In the genomic region with DNA sequence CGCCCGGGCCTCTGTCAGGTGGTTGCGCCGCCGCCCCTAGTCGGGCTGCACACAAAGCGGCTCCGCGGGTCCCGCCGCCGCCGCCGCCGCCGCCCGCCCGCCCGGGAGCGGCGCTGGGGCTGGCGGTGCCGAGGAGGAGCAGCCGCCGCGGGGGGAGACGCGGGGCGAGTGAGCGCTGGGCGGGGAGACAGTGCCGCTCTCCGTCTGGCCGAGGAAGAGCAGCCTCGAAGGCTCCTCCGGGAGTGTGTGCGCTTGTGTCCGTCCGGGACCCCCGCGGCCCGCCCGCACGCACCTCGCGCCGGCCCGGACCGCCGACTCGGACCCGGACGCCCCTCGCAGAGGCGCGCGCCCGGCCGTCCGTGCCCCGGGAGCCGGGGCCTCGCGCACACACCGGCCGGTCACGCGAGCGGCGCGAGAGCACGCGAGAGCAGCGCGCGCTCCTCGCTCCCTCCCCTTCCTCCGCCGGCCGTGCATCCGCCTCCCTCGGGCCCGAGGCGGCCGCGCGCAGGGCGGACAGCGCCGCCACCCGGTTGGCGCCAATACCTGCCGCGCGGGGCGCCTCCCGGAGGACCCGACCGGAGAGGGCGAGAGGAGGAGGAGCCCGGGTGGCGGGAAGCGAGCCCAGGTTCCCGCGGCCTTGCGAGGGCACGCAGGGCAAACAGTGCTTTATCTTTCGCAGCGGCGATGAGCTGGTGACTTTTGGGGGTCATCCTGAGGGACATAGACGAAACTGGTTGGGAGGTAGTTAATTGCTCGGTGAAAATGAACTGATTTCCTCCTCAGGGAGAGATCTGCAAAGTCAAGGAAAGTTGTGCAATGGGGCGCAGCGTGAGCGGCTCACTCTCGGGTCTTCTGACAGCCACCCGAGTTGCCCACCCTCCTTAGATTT, we compare ENCODE assay signal across 1 cellular context.
TF ChIP-seq lines count a peak whose summit lies in the region.

A gene with protein sequence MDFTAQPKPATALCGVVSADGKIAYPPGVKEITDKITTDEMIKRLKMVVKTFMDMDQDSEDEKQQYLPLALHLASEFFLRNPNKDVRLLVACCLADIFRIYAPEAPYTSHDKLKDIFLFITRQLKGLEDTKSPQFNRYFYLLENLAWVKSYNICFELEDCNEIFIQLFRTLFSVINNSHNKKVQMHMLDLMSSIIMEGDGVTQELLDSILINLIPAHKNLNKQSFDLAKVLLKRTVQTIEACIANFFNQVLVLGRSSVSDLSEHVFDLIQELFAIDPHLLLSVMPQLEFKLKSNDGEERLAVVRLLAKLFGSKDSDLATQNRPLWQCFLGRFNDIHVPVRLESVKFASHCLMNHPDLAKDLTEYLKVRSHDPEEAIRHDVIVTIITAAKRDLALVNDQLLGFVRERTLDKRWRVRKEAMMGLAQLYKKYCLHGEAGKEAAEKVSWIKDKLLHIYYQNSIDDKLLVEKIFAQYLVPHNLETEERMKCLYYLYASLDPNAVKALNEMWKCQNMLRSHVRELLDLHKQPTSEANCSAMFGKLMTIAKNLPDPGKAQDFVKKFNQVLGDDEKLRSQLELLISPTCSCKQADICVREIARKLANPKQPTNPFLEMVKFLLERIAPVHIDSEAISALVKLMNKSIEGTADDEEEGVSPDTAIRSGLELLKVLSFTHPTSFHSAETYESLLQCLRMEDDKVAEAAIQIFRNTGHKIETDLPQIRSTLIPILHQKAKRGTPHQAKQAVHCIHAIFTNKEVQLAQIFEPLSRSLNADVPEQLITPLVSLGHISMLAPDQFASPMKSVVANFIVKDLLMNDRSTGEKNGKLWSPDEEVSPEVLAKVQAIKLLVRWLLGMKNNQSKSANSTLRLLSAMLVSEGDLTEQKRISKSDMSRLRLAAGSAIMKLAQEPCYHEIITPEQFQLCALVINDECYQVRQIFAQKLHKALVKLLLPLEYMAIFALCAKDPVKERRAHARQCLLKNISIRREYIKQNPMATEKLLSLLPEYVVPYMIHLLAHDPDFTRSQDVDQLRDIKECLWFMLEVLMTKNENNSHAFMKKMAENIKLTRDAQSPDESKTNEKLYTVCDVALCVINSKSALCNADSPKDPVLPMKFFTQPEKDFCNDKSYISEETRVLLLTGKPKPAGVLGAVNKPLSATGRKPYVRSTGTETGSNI (N-terminal part only) (minus strand): TSS at position 423 of the 889 bp plus-strand sequence. CDS start 1,334 bp downstream, outside the sequence.

TF ChIP-seq in HEK293, 187 proteins besides CTCF, POLR2A, EP300 and RAD21 (continued from another document and continues in another):
- TF ChIP-seq ZBTB8A (tag by site-specific recombination; IDR thresholded peaks at IDR 0.05) (peak; percentile 87), ZNF133 (tag by site-specific recombination; IDR thresholded peaks at IDR 0.05) (no peak), RBAK (tag by site-specific recombination; IDR thresholded peaks at IDR 0.05) (no peak), SCRT1 (tag by site-specific recombination; IDR thresholded peaks at IDR 0.05; ENCODE audit: borderline replicate concordance) (no peak), SP7 (tag by site-specific recombination; IDR thresholded peaks at IDR 0.05) (peak; percentile 64), ZNF112 (tag by site-specific recombination; IDR thresholded peaks at IDR 0.05) (no peak), ZFP3 (tag by site-specific recombination; IDR thresholded peaks at IDR 0.05; ENCODE audit: low read depth) (no peak), ZBTB1 (tag by site-specific recombination; IDR thresholded peaks at IDR 0.05) (no peak), ZNF426 (tag by site-specific recombination; IDR thresholded peaks at IDR 0.05) (no peak), ZNF664 (tag by site-specific recombination; IDR thresholded peaks at IDR 0.05) (no peak), TCF7L2 (IDR thresholded peaks at IDR 0.05; ENCODE audit: borderline replicate concordance, low read depth, low read length) (no peak), ZNF24 (tag by site-specific recombination; IDR thresholded peaks at IDR 0.05) (no peak), ZNF658 (tag by site-specific recombination; IDR thresholded peaks at IDR 0.05) (no peak), MZF1 (tag by site-specific recombination; IDR thresholded peaks at IDR 0.05; ENCODE audit: borderline replicate concordance) (no peak), ZNF544 (tag by site-specific recombination; IDR thresholded peaks at IDR 0.05) (no peak), KLF1 (tag by site-specific recombination; IDR thresholded peaks at IDR 0.05) (no peak), ZNF555 (tag by site-specific recombination; conservative IDR thresholded peaks at IDR 0.05) (no peak), IKZF3 (tag by site-specific recombination; IDR thresholded peaks at IDR 0.05) (no peak), ZNF660 (tag by site-specific recombination; IDR thresholded peaks at IDR 0.05) (peak; percentile 68; the same call in 1 of the 2 replicates), GFI1B (tag by site-specific recombination; IDR thresholded peaks at IDR 0.05) (0 out of 2 replicates have a peak, but pooled peaks have one; percentile 6), ZNF677 (tag by site-specific recombination; IDR thresholded peaks at IDR 0.05) (no peak), ZFP69B (tag by site-specific recombination; IDR thresholded peaks at IDR 0.05) (0 out of 2 replicates have a peak, but pooled peaks have one; percentile 16), ZNF558 (tag by site-specific recombination; IDR thresholded peaks at IDR 0.05) (no peak), ZNF366 (tag by site-specific recombination; conservative IDR thresholded peaks at IDR 0.05) (peak; percentile 52), ZNF354C (tag by site-specific recombination; IDR thresholded peaks at IDR 0.05; ENCODE audit: borderline replicate concordance, low read depth) (no peak), SP2 (tag by site-specific recombination; IDR thresholded peaks at IDR 0.05) (no peak; the same call in 1 of the 2 replicates), PRDM1 (tag by site-specific recombination; IDR thresholded peaks at IDR 0.05) (peak; percentile 32; the same call in 1 of the 2 replicates), ZNF837 (tag by site-specific recombination; IDR thresholded peaks at IDR 0.05) (no peak), ZNF521 (tag by site-specific recombination; IDR thresholded peaks at IDR 0.05) (no peak), HOXA7 (CRISPR knock-in tag; IDR thresholded peaks at IDR 0.05; ENCODE audit: borderline replicate concordance) (no peak), ZNF394 (tag by site-specific recombination; IDR thresholded peaks at IDR 0.05; ENCODE audit: borderline replicate concordance) (no peak), ZNF776 (tag by site-specific recombination; IDR thresholded peaks at IDR 0.05; ENCODE audit: borderline replicate concordance) (no peak)
- TF ChIP-seq, protein P1, sequence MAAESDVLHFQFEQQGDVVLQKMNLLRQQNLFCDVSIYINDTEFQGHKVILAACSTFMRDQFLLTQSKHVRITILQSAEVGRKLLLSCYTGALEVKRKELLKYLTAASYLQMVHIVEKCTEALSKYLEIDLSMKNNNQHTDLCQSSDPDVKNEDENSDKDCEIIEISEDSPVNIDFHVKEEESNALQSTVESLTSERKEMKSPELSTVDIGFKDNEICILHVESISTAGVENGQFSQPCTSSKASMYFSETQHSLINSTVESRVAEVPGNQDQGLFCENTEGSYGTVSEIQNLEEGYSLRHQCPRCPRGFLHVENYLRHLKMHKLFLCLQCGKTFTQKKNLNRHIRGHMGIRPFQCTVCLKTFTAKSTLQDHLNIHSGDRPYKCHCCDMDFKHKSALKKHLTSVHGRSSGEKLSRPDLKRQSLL (tag by site-specific recombination; IDR thresholded peaks at IDR 0.05), result peak; percentile 22; the same call in 1 of the 2 replicates
- TF ChIP-seq, protein P2, sequence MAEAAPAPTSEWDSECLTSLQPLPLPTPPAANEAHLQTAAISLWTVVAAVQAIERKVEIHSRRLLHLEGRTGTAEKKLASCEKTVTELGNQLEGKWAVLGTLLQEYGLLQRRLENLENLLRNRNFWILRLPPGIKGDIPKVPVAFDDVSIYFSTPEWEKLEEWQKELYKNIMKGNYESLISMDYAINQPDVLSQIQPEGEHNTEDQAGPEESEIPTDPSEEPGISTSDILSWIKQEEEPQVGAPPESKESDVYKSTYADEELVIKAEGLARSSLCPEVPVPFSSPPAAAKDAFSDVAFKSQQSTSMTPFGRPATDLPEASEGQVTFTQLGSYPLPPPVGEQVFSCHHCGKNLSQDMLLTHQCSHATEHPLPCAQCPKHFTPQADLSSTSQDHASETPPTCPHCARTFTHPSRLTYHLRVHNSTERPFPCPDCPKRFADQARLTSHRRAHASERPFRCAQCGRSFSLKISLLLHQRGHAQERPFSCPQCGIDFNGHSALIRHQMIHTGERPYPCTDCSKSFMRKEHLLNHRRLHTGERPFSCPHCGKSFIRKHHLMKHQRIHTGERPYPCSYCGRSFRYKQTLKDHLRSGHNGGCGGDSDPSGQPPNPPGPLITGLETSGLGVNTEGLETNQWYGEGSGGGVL (tag by site-specific recombination; IDR thresholded peaks at IDR 0.05), result peak; percentile 87
- TF ChIP-seq, protein P3, sequence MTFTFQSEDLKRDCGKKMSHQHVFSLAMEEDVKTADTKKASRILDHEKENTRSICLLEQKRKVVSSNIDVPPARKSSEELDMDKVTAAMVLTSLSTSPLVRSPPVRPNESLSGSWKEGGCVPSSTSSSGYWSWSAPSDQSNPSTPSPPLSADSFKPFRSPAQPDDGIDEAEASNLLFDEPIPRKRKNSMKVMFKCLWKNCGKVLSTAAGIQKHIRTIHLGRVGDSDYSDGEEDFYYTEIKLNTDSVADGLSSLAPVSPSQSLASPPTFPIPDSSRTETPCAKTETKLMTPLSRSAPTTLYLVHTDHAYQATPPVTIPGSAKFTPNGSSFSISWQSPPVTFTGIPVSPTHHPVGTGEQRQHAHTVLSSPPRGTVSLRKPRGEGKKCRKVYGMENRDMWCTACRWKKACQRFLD (tag by site-specific recombination; IDR thresholded peaks at IDR 0.05), result no peak
- TF ChIP-seq, protein P4, sequence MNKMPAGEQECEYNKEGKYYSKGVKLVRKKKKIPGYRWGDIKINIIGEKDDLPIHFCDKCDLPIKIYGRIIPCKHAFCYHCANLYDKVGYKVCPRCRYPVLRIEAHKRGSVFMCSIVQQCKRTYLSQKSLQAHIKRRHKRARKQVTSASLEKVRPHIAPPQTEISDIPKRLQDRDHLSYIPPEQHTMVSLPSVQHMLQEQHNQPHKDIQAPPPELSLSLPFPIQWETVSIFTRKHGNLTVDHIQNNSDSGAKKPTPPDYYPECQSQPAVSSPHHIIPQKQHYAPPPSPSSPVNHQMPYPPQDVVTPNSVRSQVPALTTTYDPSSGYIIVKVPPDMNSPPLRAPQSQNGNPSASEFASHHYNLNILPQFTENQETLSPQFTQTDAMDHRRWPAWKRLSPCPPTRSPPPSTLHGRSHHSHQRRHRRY (tag by site-specific recombination; IDR thresholded peaks at IDR 0.05), result no peak
- TF ChIP-seq, protein P5, sequence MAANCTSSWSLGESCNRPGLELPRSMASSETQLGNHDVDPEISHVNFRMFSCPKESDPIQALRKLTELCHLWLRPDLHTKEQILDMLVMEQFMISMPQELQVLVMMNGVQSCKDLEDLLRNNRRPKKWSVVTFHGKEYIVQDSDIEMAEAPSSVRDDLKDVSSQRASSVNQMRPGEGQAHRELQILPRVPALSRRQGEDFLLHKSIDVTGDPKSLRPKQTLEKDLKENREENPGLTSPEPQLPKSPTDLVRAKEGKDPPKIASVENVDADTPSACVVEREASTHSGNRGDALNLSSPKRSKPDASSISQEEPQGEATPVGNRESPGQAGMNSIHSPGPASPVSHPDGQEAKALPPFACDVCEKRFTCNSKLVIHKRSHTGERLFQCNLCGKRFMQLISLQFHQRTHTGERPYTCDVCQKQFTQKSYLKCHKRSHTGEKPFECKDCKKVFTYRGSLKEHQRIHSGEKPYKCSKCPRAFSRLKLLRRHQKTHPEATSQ (tag by site-specific recombination; IDR thresholded peaks at IDR 0.05), result 0 out of 2 replicates have a peak, but pooled peaks have one; percentile 38
- TF ChIP-seq, protein P6, sequence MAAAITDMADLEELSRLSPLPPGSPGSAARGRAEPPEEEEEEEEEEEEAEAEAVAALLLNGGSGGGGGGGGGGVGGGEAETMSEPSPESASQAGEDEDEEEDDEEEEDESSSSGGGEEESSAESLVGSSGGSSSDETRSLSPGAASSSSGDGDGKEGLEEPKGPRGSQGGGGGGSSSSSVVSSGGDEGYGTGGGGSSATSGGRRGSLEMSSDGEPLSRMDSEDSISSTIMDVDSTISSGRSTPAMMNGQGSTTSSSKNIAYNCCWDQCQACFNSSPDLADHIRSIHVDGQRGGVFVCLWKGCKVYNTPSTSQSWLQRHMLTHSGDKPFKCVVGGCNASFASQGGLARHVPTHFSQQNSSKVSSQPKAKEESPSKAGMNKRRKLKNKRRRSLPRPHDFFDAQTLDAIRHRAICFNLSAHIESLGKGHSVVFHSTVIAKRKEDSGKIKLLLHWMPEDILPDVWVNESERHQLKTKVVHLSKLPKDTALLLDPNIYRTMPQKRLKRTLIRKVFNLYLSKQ (tag by site-specific recombination; IDR thresholded peaks at IDR 0.05; ENCODE audit: borderline replicate concordance), result no peak
- TF ChIP-seq, protein P7, sequence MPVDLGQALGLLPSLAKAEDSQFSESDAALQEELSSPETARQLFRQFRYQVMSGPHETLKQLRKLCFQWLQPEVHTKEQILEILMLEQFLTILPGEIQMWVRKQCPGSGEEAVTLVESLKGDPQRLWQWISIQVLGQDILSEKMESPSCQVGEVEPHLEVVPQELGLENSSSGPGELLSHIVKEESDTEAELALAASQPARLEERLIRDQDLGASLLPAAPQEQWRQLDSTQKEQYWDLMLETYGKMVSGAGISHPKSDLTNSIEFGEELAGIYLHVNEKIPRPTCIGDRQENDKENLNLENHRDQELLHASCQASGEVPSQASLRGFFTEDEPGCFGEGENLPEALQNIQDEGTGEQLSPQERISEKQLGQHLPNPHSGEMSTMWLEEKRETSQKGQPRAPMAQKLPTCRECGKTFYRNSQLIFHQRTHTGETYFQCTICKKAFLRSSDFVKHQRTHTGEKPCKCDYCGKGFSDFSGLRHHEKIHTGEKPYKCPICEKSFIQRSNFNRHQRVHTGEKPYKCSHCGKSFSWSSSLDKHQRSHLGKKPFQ (tag by site-specific recombination; IDR thresholded peaks at IDR 0.05), result no peak
- TF ChIP-seq, protein P8, sequence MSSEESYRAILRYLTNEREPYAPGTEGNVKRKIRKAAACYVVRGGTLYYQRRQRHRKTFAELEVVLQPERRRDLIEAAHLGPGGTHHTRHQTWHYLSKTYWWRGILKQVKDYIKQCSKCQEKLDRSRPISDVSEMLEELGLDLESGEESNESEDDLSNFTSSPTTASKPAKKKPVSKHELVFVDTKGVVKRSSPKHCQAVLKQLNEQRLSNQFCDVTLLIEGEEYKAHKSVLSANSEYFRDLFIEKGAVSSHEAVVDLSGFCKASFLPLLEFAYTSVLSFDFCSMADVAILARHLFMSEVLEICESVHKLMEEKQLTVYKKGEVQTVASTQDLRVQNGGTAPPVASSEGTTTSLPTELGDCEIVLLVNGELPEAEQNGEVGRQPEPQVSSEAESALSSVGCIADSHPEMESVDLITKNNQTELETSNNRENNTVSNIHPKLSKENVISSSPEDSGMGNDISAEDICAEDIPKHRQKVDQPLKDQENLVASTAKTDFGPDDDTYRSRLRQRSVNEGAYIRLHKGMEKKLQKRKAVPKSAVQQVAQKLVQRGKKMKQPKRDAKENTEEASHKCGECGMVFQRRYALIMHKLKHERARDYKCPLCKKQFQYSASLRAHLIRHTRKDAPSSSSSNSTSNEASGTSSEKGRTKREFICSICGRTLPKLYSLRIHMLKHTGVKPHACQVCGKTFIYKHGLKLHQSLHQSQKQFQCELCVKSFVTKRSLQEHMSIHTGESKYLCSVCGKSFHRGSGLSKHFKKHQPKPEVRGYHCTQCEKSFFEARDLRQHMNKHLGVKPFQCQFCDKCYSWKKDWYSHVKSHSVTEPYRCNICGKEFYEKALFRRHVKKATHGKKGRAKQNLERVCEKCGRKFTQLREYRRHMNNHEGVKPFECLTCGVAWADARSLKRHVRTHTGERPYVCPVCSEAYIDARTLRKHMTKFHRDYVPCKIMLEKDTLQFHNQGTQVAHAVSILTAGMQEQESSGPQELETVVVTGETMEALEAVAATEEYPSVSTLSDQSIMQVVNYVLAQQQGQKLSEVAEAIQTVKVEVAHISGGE (tag by site-specific recombination; conservative IDR thresholded peaks at IDR 0.05; ENCODE audit: low read depth), result no peak
